ENCODE assay signal across 9 cellular contexts in the genomic region with DNA sequence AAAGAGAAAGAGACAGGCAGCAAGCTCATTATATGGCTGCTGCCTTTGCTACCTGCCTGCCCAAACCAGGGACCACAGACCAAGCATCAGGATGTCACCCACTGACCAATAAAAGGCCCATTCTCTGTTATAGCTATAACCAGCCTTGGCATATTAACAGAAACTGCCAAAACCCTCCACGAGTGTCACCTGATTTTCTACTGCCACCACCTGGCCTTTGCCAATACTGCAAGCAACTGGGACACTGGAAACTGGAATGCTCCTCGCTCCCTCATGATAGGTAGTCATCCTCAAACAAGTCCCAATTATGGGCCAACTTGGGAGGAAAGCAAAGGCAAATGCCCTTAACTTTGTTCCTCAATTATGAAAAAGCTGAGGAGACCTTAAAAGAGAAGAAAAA.
DNase-seq lines count a peak whose midpoint lies in the region; ATAC-seq, FAIRE-seq and TF ChIP-seq lines count a peak whose summit lies in the region.
"Had no signal": no experiment of that assay in that cellular context is flagged by ENCODE, and none has a peak within 500 bp of the region (broad histone marks: within the 10 kb centered on the region; RNA-seq: fewer than 3 reads in every experiment).

No MANE protein-coding gene starts in this region.

- no peak for TF ChIP-seq POLR2A in heart left ventricle (IDR thresholded peaks at IDR 0.05)

- TF ChIP-seq CTCF in heart left ventricle (IDR thresholded peaks at IDR 0.05) (peak in 9 of 12 donors; percentile 15 to 59 (median 46)), pancreas (IDR thresholded peaks at IDR 0.05) (peak in 3 of 4 donors; percentile 22 to 53 (median 39)), coronary artery (IDR thresholded peaks at IDR 0.05) (no peak)

- intact Hi-C loops in heart left ventricle (cut with DNase I) = no loop called here
- intact Hi-C loops in Right ventricle myocardium superior (cut with DNase I) = no loop called here
- intact Hi-C loops in pancreas (cut with DNase I) = no loop called here

- DNase-seq in heart left ventricle (peak in 1 of 5 donors; percentile 5), Right ventricle myocardium superior (no peak), cerebellar cortex (ENCODE audit: low spot score) (peak; percentile 19), pancreas (peak in 2 of 6 donors; percentile 63 to 75), NCI-H2081 treated with DMSO at 0.1 percent for 48 hours (lab: John Stamatoyannopoulos, UW) (no peak), coronary artery (ENCODE audit: low spot score) (no peak)
- no peak for DNase-seq in activated CD4-positive, CD25-positive, alpha-beta regulatory T cell treated with anti-CD3 and anti-CD28 coated beads, Interleukin-2, amount 50 U/mL, for 72 hours

- H3K4me1 ChIP-seq in heart left ventricle (no peaks in the 10 kb centered on the region), pancreas (no peaks in the 10 kb centered on the region)

- no peak overlapping the region for H3K27ac ChIP-seq in heart left ventricle
- no peak overlapping the region for H3K27ac ChIP-seq in pancreas
- no peak overlapping the region for H3K27ac ChIP-seq in coronary artery

- ATAC-seq in heart left ventricle (peak in 1 of 4 donors; percentile 39), Right ventricle myocardium superior (ENCODE audit: poor library complexity) (no peak), pancreas (peak in 3 of 4 donors; percentile 64 to 83 (median 77))
- ATAC-seq: activated naive CD4-positive, alpha-beta T cell treated with anti-CD3 and anti-CD28 coated beads, Interleukin-2, amount 50 U/mL, for 72 hours had no signal

- H3K4me3 ChIP-seq in heart left ventricle (no peak overlapping the region), pancreas (no peak overlapping the region), coronary artery (no peak overlapping the region)

- TF ChIP-seq EP300 in Ishikawa (IDR thresholded peaks at IDR 0.05; ENCODE audit: borderline replicate concordance) = no peak

- H3K27me3 ChIP-seq in heart left ventricle (peaks cover 0 to 3% (median 0%) of the 10 kb centered on the region in 9 donors), pancreas (peaks cover 0 to 3% (median 0%) of the 10 kb centered on the region in 4 donors)

- 28 to 50% (median 37%) methylated on average over 2 of the region's 2 CpGs for WGBS in heart left ventricle, 4 donors
- 35 to 38% methylated on average over 2 of the region's 2 CpGs for WGBS in pancreas, 2 donors

- FAIRE-seq in pancreas (lab: Jason Lieb, UNC) = no peak

- TF ChIP-seq RAD21 in Ishikawa (IDR thresholded peaks at IDR 0.05; ENCODE audit: low read depth) = peak; percentile 54

- H3K9me3 ChIP-seq in heart left ventricle = no peaks in the 10 kb centered on the region
- no peaks in the 10 kb centered on the region for H3K9me3 ChIP-seq in pancreas

- H3K36me3 ChIP-seq in heart left ventricle (no peaks in the 10 kb centered on the region), pancreas (no peaks in the 10 kb centered on the region)

TF ChIP-seq in Ishikawa, 13 proteins besides CTCF, POLR2A, EP300 and RAD21:
- no peak for TF ChIP-seq FOXM1 (IDR thresholded peaks at IDR 0.05; ENCODE audit: borderline replicate concordance, low read depth)
TF ChIP-seq in Ishikawa: peak in this region for 0.
